Comparison of ENCODE assay signal across 27 cellular contexts in the genomic region with DNA sequence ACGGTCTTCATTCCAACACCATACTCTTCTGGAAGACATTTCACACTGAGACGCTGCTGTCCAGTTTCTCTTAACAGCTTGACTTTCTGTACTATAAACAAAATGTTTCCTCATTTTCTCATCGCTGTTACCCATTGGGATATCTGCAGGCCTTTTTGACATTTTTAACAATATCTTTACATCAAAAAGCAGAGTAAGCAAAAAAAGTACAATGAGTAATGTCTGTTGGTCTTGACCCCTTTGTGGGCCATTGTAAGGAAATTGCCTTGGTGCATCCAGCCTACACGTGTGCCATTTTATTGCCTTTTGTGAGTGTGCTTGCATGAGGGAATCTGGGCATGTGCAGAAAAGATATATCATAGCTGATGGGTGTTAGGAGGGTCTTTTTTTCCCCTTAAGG.
"Had no signal": no experiment of that assay in that cellular context is flagged by ENCODE, and none has a peak within 500 bp of the region (broad histone marks: within the 10 kb centered on the region; RNA-seq: fewer than 3 reads in every experiment).

No MANE protein-coding gene starts in this region.

- H3K36me3 ChIP-seq: stomach, suprapubic skin, thoracic aorta, thyroid gland, tibial artery, tibial nerve, transverse colon, upper lobe of left lung, upper lobe of right lung, uterus, vagina had no signal

- H3K4me3 ChIP-seq: stomach, suprapubic skin, testis, thoracic aorta, thyroid gland, tibial artery, tibial nerve, transverse colon, upper lobe of left lung, upper lobe of right lung, uterus, vagina had no signal

- H3K27ac ChIP-seq: stomach, suprapubic skin, testis, thoracic aorta, thyroid gland, tibial artery, tibial nerve, transverse colon, upper lobe of left lung, upper lobe of right lung, uterus, vagina had no signal

- H3K9me3 ChIP-seq: stomach, suprapubic skin, testis, thoracic aorta, thyroid gland, tibial artery, tibial nerve, transverse colon, upper lobe of left lung, upper lobe of right lung, uterus, vagina had no signal

- DNase-seq: stimulated activated CD4-positive, alpha-beta T cell treated with anti-CD3 and anti-CD28 coated beads, Interleukin-2, amount 100 ng/mL, for 48 hours; stimulated activated CD4-positive, alpha-beta T cell treated with anti-CD3 and anti-CD28 coated beads, Interleukin-4, amount 100 ng/mL, for 1 hour; stimulated activated CD4-positive, alpha-beta T cell treated with anti-CD3 and anti-CD28 coated beads, Interleukin-4, amount 100 ng/mL, for 24 hours; stimulated activated CD4-positive, alpha-beta T cell treated with anti-CD3 and anti-CD28 coated beads, Interleukin-4, amount 100 ng/mL, for 4 hours; stimulated activated CD8-positive, alpha-beta memory T cell treated with anti-CD3 and anti-CD28 coated beads, Interleukin-4, amount 100 ng/mL, for 48 hours; stimulated activated naive B cell treated with anti-CD40 and anti-IgM and Interleukin-4, amounts not matched to agents 10 μg/mL and 1 μg/mL and 100 μg/mL, for 72 hours; stimulated activated naive CD4-positive, alpha-beta T cell; stimulated activated naive CD4-positive, alpha-beta T cell treated with Interleukin-2 at 50 U/mL for 16 hours; stimulated activated naive CD8-positive, alpha-beta T cell treated with anti-CD3 and anti-CD28 coated beads, Interleukin-15, amount 100 ng/mL, for 72 hours; stimulated activated naive CD8-positive, alpha-beta T cell treated with anti-CD3 and anti-CD28 coated beads, Interleukin-15, Interleukin-2, amounts not matched to agents 100 U/mL and 50 U/mL, for 24 hours; stomach; substantia nigra; testis; thyroid gland; tibial artery; transverse colon; trophoblast cell; upper lobe of left lung; upper lobe of right lung; uterus had no signal

- H3K4me1 ChIP-seq: stomach, suprapubic skin, testis, thyroid gland, tibial artery, tibial nerve, transverse colon, upper lobe of left lung, upper lobe of right lung, uterus, vagina had no signal

- H3K27me3 ChIP-seq: stomach, suprapubic skin, testis, thyroid gland, tibial artery, tibial nerve, transverse colon, upper lobe of left lung, upper lobe of right lung, uterus, vagina had no signal

- ATAC-seq: stimulated activated effector memory CD8-positive, alpha-beta T cell treated with anti-CD3 and anti-CD28 coated beads, Interleukin-12 subunit alpha, Interleukin-12 subunit beta, amount 100 ng/mL, for 72 hours; stimulated activated memory B cell treated with anti-CD40 and anti-IgM and Interleukin-4, amounts not matched to agents 10 μg/mL and 1 μg/mL and 100 μg/mL, for 72 hours; stimulated activated naive B cell treated with anti-CD40 and anti-IgM and Interleukin-4, amounts not matched to agents 10 μg/mL and 1 μg/mL and 100 μg/mL, for 72 hours; stimulated activated naive CD8-positive, alpha-beta T cell treated with anti-CD3 and anti-CD28 coated beads, Interleukin-15, amount 100 ng/mL, for 72 hours; stimulated activated naive CD8-positive, alpha-beta T cell treated with anti-CD3 and anti-CD28 coated beads, Interleukin-15, Interleukin-2, amounts not matched to agents 100 U/mL and 50 U/mL, for 24 hours; upper lobe of right lung had no signal

- FAIRE-seq: urothelium cell line had no signal
